ENCODE assay signal across 25 cellular contexts in genomic region chr3:140176526-140176925, GRCh38.
DNase-seq lines count a peak whose midpoint lies in the region; ATAC-seq and TF ChIP-seq lines count a peak whose summit lies in the region.
"Had no signal": no experiment of that assay in that cellular context is flagged by ENCODE, and none has a peak within 500 bp of the region (broad histone marks: within the 10 kb centered on the region; RNA-seq: fewer than 3 reads in every experiment).

No MANE protein-coding gene starts in this region.

- H3K14ac ChIP-seq in mesenchymal stem cell (ENCODE audit: low read length in 2 of 2): no peak overlapping the region

- H3K36me3 ChIP-seq in mesenchymal stem cell (ENCODE audit: control insufficient read depth in 1 of 2, insufficient read depth in 2 of 2, low read depth in 1 of 2, low read length in 2 of 2): no peaks in the 10 kb centered on the region
- H3K36me3 ChIP-seq: ovary, upper lobe of right lung had no signal

- no peak overlapping the region for H3K4me3 Mint-ChIP-seq in activated naive CD8-positive, alpha-beta T cell treated with anti-CD3 and anti-CD28 coated beads for 36 hours
- H3K4me3 Mint-ChIP-seq: activated T-cell treated with anti-CD3 and anti-CD28 coated beads, Interleukin-2, amount 50 U/mL, for 4 hours; CD14-positive monocyte; H9; naive thymus-derived CD4-positive, alpha-beta T cell had no signal

- no peak overlapping the region for H3K4ac ChIP-seq in mesenchymal stem cell (ENCODE audit: low read depth in 1 of 2, low read length in 2 of 2)

- H2AFZ ChIP-seq in mesenchymal stem cell (ENCODE audit: low read depth, low read length): no peak overlapping the region

- 79% methylated on average over 4 of the region's 4 CpGs for WGBS in mesenchymal stem cell

- no peak overlapping the region for H2BK120ac ChIP-seq in mesenchymal stem cell (ENCODE audit: low read depth, low read length)

- no peak overlapping the region for H2AK5ac ChIP-seq in mesenchymal stem cell (ENCODE audit: low read length, severe bottlenecking)

- in situ Hi-C loops in ACHN (cut with HindIII; ENCODE audit: low pct_ligation_motif_present, low pct_unique_long_range_greater_than_20kb, low sequenced_read_pairs): no loop called here

- no peak overlapping the region for H4K8ac ChIP-seq in mesenchymal stem cell (ENCODE audit: low read length)

- H3K27me3 ChIP-seq in mesenchymal stem cell (ENCODE audit: control insufficient read depth in 1 of 2, insufficient read depth in 1 of 2, low read length in 2 of 2): no peaks in the 10 kb centered on the region
- H3K27me3 ChIP-seq: ovary, upper lobe of right lung had no signal

- no peak overlapping the region for H3K27ac Mint-ChIP-seq in activated naive CD8-positive, alpha-beta T cell treated with anti-CD3 and anti-CD28 coated beads for 36 hours
- H3K27ac Mint-ChIP-seq: CD14-positive monocyte; H9; naive thymus-derived CD4-positive, alpha-beta T cell had no signal

- H3K27me3 Mint-ChIP-seq in activated naive CD8-positive, alpha-beta T cell treated with anti-CD3 and anti-CD28 coated beads for 36 hours: peaks cover 6% of the 10 kb centered on the region

- H2BK5ac ChIP-seq in mesenchymal stem cell (ENCODE audit: low read depth, low read length, poor library complexity, severe bottlenecking): no peak overlapping the region

- no peak for ATAC-seq in HG02571 (IDR thresholded peaks at IDR 0.05; ENCODE audit: unreplicated experiment)
- ATAC-seq: activated T-cell treated with anti-CD3 and anti-CD28 coated beads, Interleukin-2, amount 50 U/mL, for 4 hours; esophagus mucosa; left colon; naive thymus-derived CD4-positive, alpha-beta T cell; right cardiac atrium; upper lobe of right lung had no signal

- no peak overlapping the region for H2BK12ac ChIP-seq in mesenchymal stem cell (ENCODE audit: low read length in 2 of 2)

- H3K4me2 ChIP-seq in mesenchymal stem cell (ENCODE audit: low read length, poor library complexity, severe bottlenecking): no peak overlapping the region

- H4K91ac ChIP-seq in mesenchymal stem cell (ENCODE audit: low read length): no peak overlapping the region

- no peaks in the 10 kb centered on the region for H3K9me3 ChIP-seq in mesenchymal stem cell (ENCODE audit: control insufficient read depth, low read length)
- H3K9me3 ChIP-seq: ovary, upper lobe of right lung had no signal

- H3K23ac ChIP-seq in mesenchymal stem cell (ENCODE audit: low read length in 2 of 2): no peak overlapping the region

- no peaks in the 10 kb centered on the region for H3K36me3 Mint-ChIP-seq in activated naive CD8-positive, alpha-beta T cell treated with anti-CD3 and anti-CD28 coated beads for 36 hours
- H3K36me3 Mint-ChIP-seq: CD14-positive monocyte; naive thymus-derived CD4-positive, alpha-beta T cell had no signal

- H3K18ac ChIP-seq in mesenchymal stem cell (ENCODE audit: low read depth in 1 of 2, low read length in 2 of 2): no peak overlapping the region

- peak; percentile 40 for DNase-seq in ACHN
- peak; percentile 29 for DNase-seq in LHCN-M2 (ENCODE audit: low read depth)
- DNase-seq in cardiac fibroblast (ENCODE audit: low read depth in 2 of 2): peak; percentile 6 to 42
- DNase-seq in mesenchymal stem cell: no peak
- DNase-seq in cortex of kidney (lab: John Stamatoyannopoulos, UW): no peak
- no peak for DNase-seq in NOMO-1 (lab: John Stamatoyannopoulos, UW; ENCODE audit: unreplicated experiment in 2 of 2)
- DNase-seq in activated naive CD8-positive, alpha-beta T cell treated with anti-CD3 and anti-CD28 coated beads for 36 hours: no peak
- DNase-seq: activated CD4-positive, alpha-beta T cell treated with anti-CD3 and anti-CD28 coated beads for 4 hours; activated naive CD4-positive, alpha-beta T cell treated with Interleukin-2 at 50 U/mL for 16 hours; activated T-cell treated with anti-CD3 and anti-CD28 coated beads, Interleukin-2, amount 50 U/mL, for 4 hours; effector memory CD4-positive, alpha-beta T cell; H9; KBM-7; left colon; mesendoderm; MV-4-11; naive thymus-derived CD4-positive, alpha-beta T cell; ovary; right cardiac atrium; Right ventricle myocardium superior; stimulated activated CD8-positive, alpha-beta memory T cell treated with anti-CD3 and anti-CD28 coated beads, Interleukin-4, amount 100 ng/mL, for 48 hours; upper lobe of right lung had no signal

- H2BK15ac ChIP-seq in mesenchymal stem cell (ENCODE audit: low read depth, poor library complexity, severe bottlenecking): no peak overlapping the region

- no peak for TF ChIP-seq CTCF in cardiac fibroblast (IDR thresholded peaks at IDR 0.05; ENCODE audit: low read depth, low read length)

- H3K9ac ChIP-seq in mesenchymal stem cell (ENCODE audit: low read length): peak overlapping the region; percentile 39

- H3K27ac ChIP-seq in mesenchymal stem cell (ENCODE audit: low read length, poor library complexity, severe bottlenecking): no peak overlapping the region
- H3K27ac ChIP-seq: ovary, upper lobe of right lung had no signal

- H3K4me3 ChIP-seq in cardiac fibroblast (replicated peaks in 1 of 2; ENCODE audit: low read depth in 2 of 2, low read length in 2 of 2) (no peak overlapping the region), mesenchymal stem cell (ENCODE audit: insufficient read depth in 1 of 2, low read depth in 1 of 2, low read length in 2 of 2) (no peak overlapping the region)
- H3K4me3 ChIP-seq: ovary, upper lobe of right lung had no signal

- no peaks in the 10 kb centered on the region for H3K4me1 ChIP-seq in mesenchymal stem cell (ENCODE audit: control insufficient read depth, insufficient read depth, low read depth, low read length)
- H3K4me1 ChIP-seq: upper lobe of right lung had no signal

- no peaks in the 10 kb centered on the region for H3K4me1 Mint-ChIP-seq in activated naive CD8-positive, alpha-beta T cell treated with anti-CD3 and anti-CD28 coated beads for 36 hours
- H3K4me1 Mint-ChIP-seq: CD14-positive monocyte; naive thymus-derived CD4-positive, alpha-beta T cell had no signal

- no peaks in the 10 kb centered on the region for H3K9me3 Mint-ChIP-seq in activated naive CD8-positive, alpha-beta T cell treated with anti-CD3 and anti-CD28 coated beads for 36 hours
- H3K9me3 Mint-ChIP-seq: activated T-cell treated with anti-CD3 and anti-CD28 coated beads, Interleukin-2, amount 50 U/mL, for 4 hours had no signal

- no peaks in the 10 kb centered on the region for H3K79me1 ChIP-seq in mesenchymal stem cell (replicated peaks; ENCODE audit: low read length, poor library complexity, severe bottlenecking)

Comparison
In these comparisons a context has a peak if more than half of its experiments do, and no peak if none do; other contexts are left out.
1. DNase-seq: peak in ACHN (single experiment), LHCN-M2 (single experiment) and cardiac fibroblast (2 of 2); none in mesenchymal stem cell (single experiment), cortex of kidney (single experiment), NOMO-1 (0 of 2) and activated naive CD8-positive, alpha-beta T cell treated with anti-CD3 and anti-CD28 coated beads for 36 hours (single experiment).